Comparison of ENCODE assay signal across 9 cellular contexts in genomic region chr2:219309278-219309677, GRCh38. TPM values are rescaled to one million over a fixed set of nuclear protein-coding genes. Genes with fewer than 3 reads are reported as not detected.
DNase-seq lines count a peak whose midpoint lies in the region; ATAC-seq and TF ChIP-seq lines count a peak whose summit lies in the region.
"Had no signal": no experiment of that assay in that cellular context is flagged by ENCODE, and none has a peak within 500 bp of the region (broad histone marks: within the 10 kb centered on the region; RNA-seq: fewer than 3 reads in every experiment).

Gene PTPRN, minus strand, starts transcription at chr2:219309401. Its CDS starts 69 bp downstream, at chr2:219309332.

- CTCF ChIA-PET in PC-3 (lab: Charles Lee) = no interaction called here

- H3K36me3 Mint-ChIP-seq in activated naive CD8-positive, alpha-beta T cell treated with anti-CD3 and anti-CD28 coated beads, Interleukin-2, amount 50 U/mL, for 24 hours (ENCODE audit: low read depth) = no peaks in the 10 kb centered on the region
- H3K36me3 Mint-ChIP-seq in activated naive CD8-positive, alpha-beta T cell treated with anti-CD3 and anti-CD28 coated beads for 36 hours = no peaks in the 10 kb centered on the region

- no peaks in the 10 kb centered on the region for H4K20me1 ChIP-seq in PC-3 (ENCODE audit: low read length)

- no peak within 1 kb of the TSS for H3K27ac ChIP-seq in PC-3 (ENCODE audit: low read length)
- H3K27ac ChIP-seq in right cardiac atrium (ENCODE audit: low read length) = no peak within 1 kb of the TSS
- H3K27ac ChIP-seq: BLaER1 treated with 17β-estradiol and CSF1 and Interleukin-3, amounts not matched to agents 10 nM and 100 nM had no signal

- DNase-seq in activated naive CD8-positive, alpha-beta T cell treated with anti-CD3 and anti-CD28 coated beads, Interleukin-2, amount 50 U/mL, for 24 hours = no peak
- no peak for DNase-seq in activated naive CD8-positive, alpha-beta T cell treated with anti-CD3 and anti-CD28 coated beads for 36 hours
- DNase-seq in PC-3 (no peak), foreskin fibroblast (peak; percentile 35 to 66), superior temporal gyrus (ENCODE audit: extremely low spot score) (peak; percentile 40), GM03348 (ENCODE audit: low spot score) (no peak), right cardiac atrium (no peak)

- H2AFZ ChIP-seq in PC-3 (ENCODE audit: low read length) = peak within 1 kb of the TSS; percentile 60; the same call in 1 of the 2 replicates

- peak within 1 kb of the TSS; percentile 19 for H3K4me3 Mint-ChIP-seq in activated naive CD8-positive, alpha-beta T cell treated with anti-CD3 and anti-CD28 coated beads, Interleukin-2, amount 50 U/mL, for 24 hours
- H3K4me3 Mint-ChIP-seq in activated naive CD8-positive, alpha-beta T cell treated with anti-CD3 and anti-CD28 coated beads for 36 hours = no peak within 1 kb of the TSS

- no peaks in the 10 kb centered on the region for H3K36me3 ChIP-seq in PC-3 (ENCODE audit: low read depth, low read length)
- H3K36me3 ChIP-seq: BLaER1 treated with 17β-estradiol and CSF1 and Interleukin-3, amounts not matched to agents 10 nM and 100 nM had no signal

- POLR2A ChIA-PET in PC-3 (lab: Charles Lee; ENCODE audit: unreplicated experiment) = no interaction called here

- H3K9ac ChIP-seq in PC-3 (ENCODE audit: low read length) = no peak within 1 kb of the TSS
- H3K9ac ChIP-seq: BLaER1 treated with 17β-estradiol and CSF1 and Interleukin-3, amounts not matched to agents 10 nM and 100 nM had no signal

- intact Hi-C loops in PC-3 (cut with micrococcal nuclease) (no loop called here), right cardiac atrium (cut with DNase I) (no loop called here)

- H3K79me2 ChIP-seq in PC-3 (ENCODE audit: low read length) = no peaks in the 10 kb centered on the region

- ATAC-seq in activated naive CD8-positive, alpha-beta T cell treated with anti-CD3 and anti-CD28 coated beads, Interleukin-2, amount 50 U/mL, for 24 hours = peak; percentile 17
- ATAC-seq in PC-3 (no peak), GM19395 (IDR thresholded peaks at IDR 0.05; ENCODE audit: unreplicated experiment) (no peak), right cardiac atrium (no peak)

- TF ChIP-seq CTCF in PC-3 (conservative IDR thresholded peaks at IDR 0.05; ENCODE audit: low read depth, low read length) = no peak
- no peak for TF ChIP-seq CTCF in foreskin fibroblast (IDR thresholded peaks at IDR 0.05; ENCODE audit: low read depth, low read length)

- peak within 1 kb of the TSS; percentile 77 for H3K4me2 ChIP-seq in PC-3 (ENCODE audit: low read length)
- H3K4me2 ChIP-seq: BLaER1 treated with 17β-estradiol and CSF1 and Interleukin-3, amounts not matched to agents 10 nM and 100 nM had no signal

- H3K27me3 Mint-ChIP-seq in activated naive CD8-positive, alpha-beta T cell treated with anti-CD3 and anti-CD28 coated beads, Interleukin-2, amount 50 U/mL, for 24 hours = peaks cover 42% of the 10 kb centered on the region
- peaks cover 66% of the 10 kb centered on the region for H3K27me3 Mint-ChIP-seq in activated naive CD8-positive, alpha-beta T cell treated with anti-CD3 and anti-CD28 coated beads for 36 hours

- H3F3A ChIP-seq in PC-3 (ENCODE audit: low read length, unreplicated experiment) = no peaks in the 10 kb centered on the region

- H3K9me2 ChIP-seq in PC-3 (replicated peaks; ENCODE audit: low read length) = no peaks in the 10 kb centered on the region

- peaks cover 8% of the 10 kb centered on the region; the same call in 1 of the 2 replicates for H3K27me3 ChIP-seq in PC-3 (ENCODE audit: low read length)
- H3K27me3 ChIP-seq in right cardiac atrium (ENCODE audit: control insufficient read depth, insufficient read depth) = no peaks in the 10 kb centered on the region

- BruUV-seq in PC-3 (replicated peaks; lab: Mats Ljungman, UMichigan) = no TSS peak

- H3K9me3 ChIP-seq in PC-3 (ENCODE audit: low read length) (no peaks in the 10 kb centered on the region), right cardiac atrium (ENCODE audit: control insufficient read depth, low read length) (no peaks in the 10 kb centered on the region)

- H3K4me3 ChIP-seq in PC-3 (ENCODE audit: low read length) (peak within 1 kb of the TSS; percentile 57), foreskin fibroblast (ENCODE audit: low read depth in 1 of 2, low read length in 2 of 2) (peak within 1 kb of the TSS; percentile 16 to 32), right cardiac atrium (ENCODE audit: low read length) (no peak within 1 kb of the TSS)
- H3K4me3 ChIP-seq: BLaER1 treated with 17β-estradiol and CSF1 and Interleukin-3, amounts not matched to agents 10 nM and 100 nM had no signal

- H3K27ac Mint-ChIP-seq in activated naive CD8-positive, alpha-beta T cell treated with anti-CD3 and anti-CD28 coated beads, Interleukin-2, amount 50 U/mL, for 24 hours = no peak within 1 kb of the TSS
- H3K27ac Mint-ChIP-seq in activated naive CD8-positive, alpha-beta T cell treated with anti-CD3 and anti-CD28 coated beads for 36 hours = no peak within 1 kb of the TSS

- H3K4me1 ChIP-seq in PC-3 (ENCODE audit: insufficient read depth, low read length) (peaks cover 13% of the 10 kb centered on the region), right cardiac atrium (ENCODE audit: control insufficient read depth, insufficient read depth, low read length) (no peaks in the 10 kb centered on the region)

- peaks cover 5% of the 10 kb centered on the region for H3K4me1 Mint-ChIP-seq in activated naive CD8-positive, alpha-beta T cell treated with anti-CD3 and anti-CD28 coated beads, Interleukin-2, amount 50 U/mL, for 24 hours
- H3K4me1 Mint-ChIP-seq in activated naive CD8-positive, alpha-beta T cell treated with anti-CD3 and anti-CD28 coated beads for 36 hours = peaks cover 8% of the 10 kb centered on the region

- 3% methylated on average over 37 of the region's 37 CpGs for WGBS in right cardiac atrium

- H3K9me3 Mint-ChIP-seq in activated naive CD8-positive, alpha-beta T cell treated with anti-CD3 and anti-CD28 coated beads, Interleukin-2, amount 50 U/mL, for 24 hours = no peaks in the 10 kb centered on the region
- H3K9me3 Mint-ChIP-seq in activated naive CD8-positive, alpha-beta T cell treated with anti-CD3 and anti-CD28 coated beads for 36 hours = peaks cover 2% of the 10 kb centered on the region

RNA-seq across cellular contexts. Expression of gene PTPRN, which starts in this region (rescaled TPM):
- total RNA-seq in activated naive CD8-positive, alpha-beta T cell treated with anti-CD3 and anti-CD28 coated beads for 36 hours = 1 to 10 TPM; 1.7 to 2.5 TPM
- total RNA-seq in PC-3 (2014; rRNA removed) = 0.07 TPM in 1 of 2 replicates, not detected in the other
- total RNA-seq in right cardiac atrium = under 1 TPM in 1 of 4 donors, not detected in 3; 0.25 TPM
- polyA plus RNA-seq in right cardiac atrium = 0.41 TPM

Comparison
In these comparisons a context has a peak if more than half of its experiments do, and no peak if none do; other contexts are left out.
1. DNase-seq: peak in foreskin fibroblast (2 of 2) and superior temporal gyrus (single experiment); none in activated naive CD8-positive, alpha-beta T cell treated with anti-CD3 and anti-CD28 coated beads, Interleukin-2, amount 50 U/mL, for 24 hours (single experiment), activated naive CD8-positive, alpha-beta T cell treated with anti-CD3 and anti-CD28 coated beads for 36 hours (single experiment), PC-3 (single experiment), GM03348 (single experiment) and right cardiac atrium (0 of 3).